25 cellular contexts compared by ENCODE assay signal in the genomic region with DNA sequence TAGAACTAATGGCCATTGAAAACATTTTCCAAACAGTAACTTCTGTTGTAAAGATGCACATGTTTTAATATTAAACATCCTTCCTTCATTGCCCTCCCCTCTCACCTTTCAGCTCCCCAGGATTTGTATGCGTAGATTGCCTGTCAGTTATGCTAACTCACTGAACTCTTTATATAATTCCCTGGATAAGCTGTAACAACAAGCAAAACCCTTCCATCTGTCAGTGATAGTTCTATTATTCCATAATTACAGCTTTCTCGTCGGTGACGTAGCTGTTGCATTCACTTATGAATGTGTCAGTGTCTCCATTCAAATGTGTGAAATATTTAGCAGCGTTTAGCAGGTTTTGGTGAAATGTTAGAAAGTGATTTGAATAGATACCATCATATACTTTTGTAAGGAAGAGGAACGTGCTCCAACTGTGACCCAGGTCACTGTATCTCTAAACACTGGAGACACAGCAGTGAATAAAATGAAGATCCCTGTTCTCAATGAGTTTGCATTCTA. TPM values are rescaled to one million over a fixed set of nuclear protein-coding genes. Genes with fewer than 3 reads are reported as not detected.
A peak's percentile ranks its signal among the peaks of the same experiment; 100 is the strongest.
DNase-seq lines count a peak whose midpoint lies in the region; ATAC-seq and TF ChIP-seq lines count a peak whose summit lies in the region.
"Had no signal": no experiment of that assay in that cellular context is flagged by ENCODE, and none has a peak within 500 bp of the region (broad histone marks: within the 10 kb centered on the region; RNA-seq: fewer than 3 reads in every experiment).

No MANE protein-coding gene starts in this region.

- intact Hi-C loops in lower lobe of right lung (cut with DNase I), result no loop called here

- no peaks in the 10 kb centered on the region for H3K27me3 ChIP-seq in lower lobe of right lung (ENCODE audit: low read depth)
- H3K27me3 ChIP-seq: dorsolateral prefrontal cortex, gastroesophageal sphincter had no signal

- no peak for TF ChIP-seq CTCF in lower lobe of right lung (IDR thresholded peaks at IDR 0.05)

- no peaks in the 10 kb centered on the region for H3K4me1 Mint-ChIP-seq in activated naive CD8-positive, alpha-beta T cell treated with anti-CD3 and anti-CD28 coated beads for 36 hours
- peaks cover 17 to 41% of the 10 kb centered on the region in 2 donors for H3K4me1 Mint-ChIP-seq in stimulated activated naive B cell treated with anti-CD40 and anti-IgM and Interleukin-4, amounts not matched to agents 10 μg/mL and 1 μg/mL and 100 μg/mL, for 72 hours
- H3K4me1 Mint-ChIP-seq: CD8-positive, alpha-beta memory T cell had no signal

- no peak overlapping the region for H3K4me3 ChIP-seq in lower lobe of right lung
- H3K4me3 ChIP-seq: gastroesophageal sphincter, psoas muscle had no signal

- peak; percentile 43 for DNase-seq in Ammon's horn (ENCODE audit: low spot score)
- peak; percentile 42 for DNase-seq in NCI-H146 (lab: John Stamatoyannopoulos, UW)
- DNase-seq in OCI-M1 (lab: John Stamatoyannopoulos, UW), result peak; percentile 66
- no peak for DNase-seq in lower lobe of right lung
- no peak for DNase-seq in activated naive CD8-positive, alpha-beta T cell treated with anti-CD3 and anti-CD28 coated beads for 36 hours
- DNase-seq in NCI-H345 treated with DMSO at 0.1 percent for 48 hours (lab: John Stamatoyannopoulos, UW; ENCODE audit: unreplicated experiment), result no peak
- no peak for DNase-seq in hippocampal formation (lab: John Stamatoyannopoulos, UW)
- DNase-seq in stimulated activated naive B cell treated with anti-CD40 and anti-IgM and Interleukin-4, amounts not matched to agents 10 μg/mL and 1 μg/mL and 100 μg/mL, for 72 hours, result no peak
- DNase-seq: activated CD4-positive, alpha-beta T cell treated with anti-CD3 and anti-CD28 coated beads, Interleukin-2, amount 10 ng/mL, durations not matched to agents 24 days and 14 days; activated gamma-delta T cell; activated T-cell treated with anti-CD3 and anti-CD28 coated beads, Interleukin-2, amount 50 U/mL, for 1 hour; AML-193; CD8-positive, alpha-beta memory T cell; DMS153; dorsolateral prefrontal cortex; NCI-H774; nucleus accumbens; psoas muscle; SK-N-SH; stimulated activated naive CD8-positive, alpha-beta T cell treated with anti-CD3 and anti-CD28 coated beads, Interleukin-15, Interleukin-2, amounts not matched to agents 100 U/mL and 50 U/mL, for 24 hours; T-helper 17 cell; WERI-Rb-1 had no signal

- H3K9me3 ChIP-seq in lower lobe of right lung, result no peaks in the 10 kb centered on the region
- H3K9me3 ChIP-seq: gastroesophageal sphincter, psoas muscle, SK-N-SH had no signal

- H3K4me3 Mint-ChIP-seq in activated naive CD8-positive, alpha-beta T cell treated with anti-CD3 and anti-CD28 coated beads for 36 hours, result no peak overlapping the region
- no peak overlapping the region for H3K4me3 Mint-ChIP-seq in stimulated activated naive B cell treated with anti-CD40 and anti-IgM and Interleukin-4, amounts not matched to agents 10 μg/mL and 1 μg/mL and 100 μg/mL, for 72 hours
- H3K4me3 Mint-ChIP-seq: activated CD4-positive, alpha-beta T cell treated with anti-CD3 and anti-CD28 coated beads, Interleukin-2, amount 10 ng/mL, durations not matched to agents 24 days and 14 days; CD8-positive, alpha-beta memory T cell; T-helper 17 cell had no signal

- H3K27ac ChIP-seq in lower lobe of right lung, result peak overlapping the region; percentile 31
- H3K27ac ChIP-seq: dorsolateral prefrontal cortex, gastroesophageal sphincter, psoas muscle, WERI-Rb-1 had no signal

- no peaks in the 10 kb centered on the region for H3K9me3 Mint-ChIP-seq in activated naive CD8-positive, alpha-beta T cell treated with anti-CD3 and anti-CD28 coated beads for 36 hours
- H3K9me3 Mint-ChIP-seq in stimulated activated naive B cell treated with anti-CD40 and anti-IgM and Interleukin-4, amounts not matched to agents 10 μg/mL and 1 μg/mL and 100 μg/mL, for 72 hours, result no peaks in the 10 kb centered on the region
- H3K9me3 Mint-ChIP-seq: activated CD4-positive, alpha-beta T cell treated with anti-CD3 and anti-CD28 coated beads, Interleukin-2, amount 10 ng/mL, durations not matched to agents 24 days and 14 days; CD8-positive, alpha-beta memory T cell had no signal

- no peak overlapping the region for H3K27ac Mint-ChIP-seq in activated naive CD8-positive, alpha-beta T cell treated with anti-CD3 and anti-CD28 coated beads for 36 hours
- H3K27ac Mint-ChIP-seq in stimulated activated naive B cell treated with anti-CD40 and anti-IgM and Interleukin-4, amounts not matched to agents 10 μg/mL and 1 μg/mL and 100 μg/mL, for 72 hours, result no peak overlapping the region
- H3K27ac Mint-ChIP-seq: activated CD4-positive, alpha-beta T cell treated with anti-CD3 and anti-CD28 coated beads, Interleukin-2, amount 10 ng/mL, durations not matched to agents 24 days and 14 days; CD8-positive, alpha-beta memory T cell; T-helper 17 cell had no signal

- H3K27me3 Mint-ChIP-seq in activated naive CD8-positive, alpha-beta T cell treated with anti-CD3 and anti-CD28 coated beads for 36 hours, result peaks cover 15% of the 10 kb centered on the region
- no peaks in the 10 kb centered on the region for H3K27me3 Mint-ChIP-seq in stimulated activated naive B cell treated with anti-CD40 and anti-IgM and Interleukin-4, amounts not matched to agents 10 μg/mL and 1 μg/mL and 100 μg/mL, for 72 hours

- H3K36me3 Mint-ChIP-seq in activated naive CD8-positive, alpha-beta T cell treated with anti-CD3 and anti-CD28 coated beads for 36 hours, result no peaks in the 10 kb centered on the region
- peaks cover 32 to 52% of the 10 kb centered on the region in 2 donors for H3K36me3 Mint-ChIP-seq in stimulated activated naive B cell treated with anti-CD40 and anti-IgM and Interleukin-4, amounts not matched to agents 10 μg/mL and 1 μg/mL and 100 μg/mL, for 72 hours
- H3K36me3 Mint-ChIP-seq: CD8-positive, alpha-beta memory T cell had no signal

- H3K36me3 ChIP-seq in lower lobe of right lung, result no peaks in the 10 kb centered on the region
- H3K36me3 ChIP-seq: gastroesophageal sphincter, WERI-Rb-1 had no signal

- H3K4me1 ChIP-seq in lower lobe of right lung, result peaks cover 13% of the 10 kb centered on the region
- H3K4me1 ChIP-seq: gastroesophageal sphincter, psoas muscle had no signal

- ATAC-seq in lower lobe of right lung, result no peak
- ATAC-seq in stimulated activated naive B cell treated with anti-CD40 and anti-IgM and Interleukin-4, amounts not matched to agents 10 μg/mL and 1 μg/mL and 100 μg/mL, for 72 hours (replicated peaks), result no peak
- ATAC-seq: gastroesophageal sphincter; left lobe of liver; psoas muscle; stimulated activated naive CD8-positive, alpha-beta T cell treated with anti-CD3 and anti-CD28 coated beads, Interleukin-15, Interleukin-2, amounts not matched to agents 100 U/mL and 50 U/mL, for 24 hours; T-helper 17 cell had no signal

RNA-seq across cellular contexts. Expression of a gene that starts 45.2 kb away (rescaled TPM):
- 35.9 TPM for total RNA-seq in lower lobe of right lung
- total RNA-seq in activated naive CD8-positive, alpha-beta T cell treated with anti-CD3 and anti-CD28 coated beads for 36 hours, result 1 to 10 TPM; 1.9 TPM
- total RNA-seq: H4 had no signal

Comparison
In these comparisons a context has a peak if more than half of its experiments do, and no peak if none do; other contexts are left out.
1. DNase-seq: peak in Ammon's horn (single experiment), NCI-H146 (single experiment) and OCI-M1 (single experiment); none in lower lobe of right lung (single experiment), activated naive CD8-positive, alpha-beta T cell treated with anti-CD3 and anti-CD28 coated beads for 36 hours (single experiment), NCI-H345 treated with DMSO at 0.1 percent for 48 hours (single experiment), hippocampal formation (0 of 2) and stimulated activated naive B cell treated with anti-CD40 and anti-IgM and Interleukin-4, amounts not matched to agents 10 μg/mL and 1 μg/mL and 100 μg/mL, for 72 hours (single experiment).
2. RNA of a gene that starts 45.2 kb away (total RNA-seq): 35.9 TPM in lower lobe of right lung (single experiment); 1.9 TPM in activated naive CD8-positive, alpha-beta T cell treated with anti-CD3 and anti-CD28 coated beads for 36 hours; every median in the first group is over 10 times any median in the second.